1 cellular context compared by ENCODE assay signal in the genomic region with DNA sequence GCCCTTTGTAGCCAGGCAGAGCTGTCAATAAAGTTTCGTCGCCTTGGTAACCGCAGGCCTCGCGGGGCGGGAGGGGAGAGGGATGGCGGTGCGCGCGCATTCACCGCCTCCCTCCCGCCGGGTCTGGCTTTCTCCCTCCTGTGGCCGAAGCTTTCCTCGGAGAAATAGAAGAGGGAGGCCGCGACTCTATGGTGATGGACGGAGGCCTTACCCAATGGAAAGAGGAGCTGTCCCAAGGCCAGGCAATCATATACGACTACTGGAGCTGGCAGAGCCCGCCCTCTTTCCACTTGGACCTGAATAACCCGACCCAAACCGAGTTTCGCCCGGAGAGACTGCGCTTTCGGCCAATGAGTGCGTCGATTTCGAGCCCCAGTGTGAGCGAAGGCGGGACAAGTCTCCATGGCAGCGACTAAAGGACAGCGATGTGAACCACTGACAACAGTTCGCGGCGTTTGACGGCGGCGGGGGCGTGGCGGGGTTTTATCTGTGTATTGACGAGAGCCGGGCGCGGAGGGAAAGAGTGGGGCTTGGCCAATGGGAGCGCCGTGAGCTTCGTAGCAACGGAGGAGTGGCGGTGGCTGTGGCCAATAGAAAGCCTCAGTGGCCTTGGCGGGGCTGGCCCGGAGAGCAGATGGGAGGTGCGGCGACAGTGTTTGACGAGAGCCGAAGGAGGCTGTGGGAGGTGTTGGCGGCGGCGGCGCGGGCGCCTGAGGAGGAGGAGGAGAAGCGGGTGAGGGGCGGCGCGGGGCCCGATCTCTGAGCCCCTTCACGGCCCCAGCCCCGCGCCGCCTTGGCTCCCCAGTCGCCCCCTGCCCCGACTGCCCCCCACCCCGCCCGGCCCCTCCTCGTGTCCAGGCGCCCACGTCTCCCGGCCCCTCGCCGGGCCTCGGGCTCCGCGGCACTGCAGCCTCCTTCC.
TF ChIP-seq lines count a peak whose summit lies in the region.

Gene KMT5C (plus strand): TSS at position 652 of the 919 bp plus-strand sequence. CDS start 2,061 bp downstream, outside the sequence.

TF ChIP-seq in WTC11, 78 proteins besides CTCF, POLR2A, EP300 and RAD21 (continued from another document):
- TF ChIP-seq ZNF281 (CRISPR knock-in tag; IDR thresholded peaks at IDR 0.05), result no peak
- TF ChIP-seq GTF2I (CRISPR knock-in tag; conservative IDR thresholded peaks at IDR 0.05), result no peak
- no peak for TF ChIP-seq AFF4 (CRISPR knock-in tag; IDR thresholded peaks at IDR 0.05; ENCODE audit: borderline replicate concordance)
- no peak for TF ChIP-seq ATF1 (CRISPR knock-in tag; IDR thresholded peaks at IDR 0.05)
- TF ChIP-seq ZNF671 (CRISPR knock-in tag; IDR thresholded peaks at IDR 0.05), result no peak
- TF ChIP-seq, protein P1, sequence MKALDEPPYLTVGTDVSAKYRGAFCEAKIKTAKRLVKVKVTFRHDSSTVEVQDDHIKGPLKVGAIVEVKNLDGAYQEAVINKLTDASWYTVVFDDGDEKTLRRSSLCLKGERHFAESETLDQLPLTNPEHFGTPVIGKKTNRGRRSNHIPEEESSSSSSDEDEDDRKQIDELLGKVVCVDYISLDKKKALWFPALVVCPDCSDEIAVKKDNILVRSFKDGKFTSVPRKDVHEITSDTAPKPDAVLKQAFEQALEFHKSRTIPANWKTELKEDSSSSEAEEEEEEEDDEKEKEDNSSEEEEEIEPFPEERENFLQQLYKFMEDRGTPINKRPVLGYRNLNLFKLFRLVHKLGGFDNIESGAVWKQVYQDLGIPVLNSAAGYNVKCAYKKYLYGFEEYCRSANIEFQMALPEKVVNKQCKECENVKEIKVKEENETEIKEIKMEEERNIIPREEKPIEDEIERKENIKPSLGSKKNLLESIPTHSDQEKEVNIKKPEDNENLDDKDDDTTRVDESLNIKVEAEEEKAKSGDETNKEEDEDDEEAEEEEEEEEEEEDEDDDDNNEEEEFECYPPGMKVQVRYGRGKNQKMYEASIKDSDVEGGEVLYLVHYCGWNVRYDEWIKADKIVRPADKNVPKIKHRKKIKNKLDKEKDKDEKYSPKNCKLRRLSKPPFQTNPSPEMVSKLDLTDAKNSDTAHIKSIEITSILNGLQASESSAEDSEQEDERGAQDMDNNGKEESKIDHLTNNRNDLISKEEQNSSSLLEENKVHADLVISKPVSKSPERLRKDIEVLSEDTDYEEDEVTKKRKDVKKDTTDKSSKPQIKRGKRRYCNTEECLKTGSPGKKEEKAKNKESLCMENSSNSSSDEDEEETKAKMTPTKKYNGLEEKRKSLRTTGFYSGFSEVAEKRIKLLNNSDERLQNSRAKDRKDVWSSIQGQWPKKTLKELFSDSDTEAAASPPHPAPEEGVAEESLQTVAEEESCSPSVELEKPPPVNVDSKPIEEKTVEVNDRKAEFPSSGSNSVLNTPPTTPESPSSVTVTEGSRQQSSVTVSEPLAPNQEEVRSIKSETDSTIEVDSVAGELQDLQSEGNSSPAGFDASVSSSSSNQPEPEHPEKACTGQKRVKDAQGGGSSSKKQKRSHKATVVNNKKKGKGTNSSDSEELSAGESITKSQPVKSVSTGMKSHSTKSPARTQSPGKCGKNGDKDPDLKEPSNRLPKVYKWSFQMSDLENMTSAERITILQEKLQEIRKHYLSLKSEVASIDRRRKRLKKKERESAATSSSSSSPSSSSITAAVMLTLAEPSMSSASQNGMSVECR (CRISPR knock-in tag; IDR thresholded peaks at IDR 0.05; ENCODE audit: borderline replicate concordance), result peak; percentile 59; the same call in 1 of the 2 replicates
- TF ChIP-seq FOXK1 (CRISPR knock-in tag; IDR thresholded peaks at IDR 0.05), result peak; percentile 84
- TF ChIP-seq SMAD4 (CRISPR knock-in tag; IDR thresholded peaks at IDR 0.05), result no peak
- no peak for TF ChIP-seq EMX1 (CRISPR knock-in tag; IDR thresholded peaks at IDR 0.05)
- TF ChIP-seq CDX4 (CRISPR knock-in tag; IDR thresholded peaks at IDR 0.05; ENCODE audit: borderline replicate concordance), result no peak
- no peak for TF ChIP-seq PRRX2 (CRISPR knock-in tag; IDR thresholded peaks at IDR 0.05)
- TF ChIP-seq ZNF317 (CRISPR knock-in tag; IDR thresholded peaks at IDR 0.05; ENCODE audit: borderline replicate concordance, low read depth), result no peak
- TF ChIP-seq, protein P2, sequence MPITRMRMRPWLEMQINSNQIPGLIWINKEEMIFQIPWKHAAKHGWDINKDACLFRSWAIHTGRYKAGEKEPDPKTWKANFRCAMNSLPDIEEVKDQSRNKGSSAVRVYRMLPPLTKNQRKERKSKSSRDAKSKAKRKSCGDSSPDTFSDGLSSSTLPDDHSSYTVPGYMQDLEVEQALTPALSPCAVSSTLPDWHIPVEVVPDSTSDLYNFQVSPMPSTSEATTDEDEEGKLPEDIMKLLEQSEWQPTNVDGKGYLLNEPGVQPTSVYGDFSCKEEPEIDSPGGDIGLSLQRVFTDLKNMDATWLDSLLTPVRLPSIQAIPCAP (CRISPR knock-in tag; IDR thresholded peaks at IDR 0.05), result no peak
- TF ChIP-seq, protein P3, sequence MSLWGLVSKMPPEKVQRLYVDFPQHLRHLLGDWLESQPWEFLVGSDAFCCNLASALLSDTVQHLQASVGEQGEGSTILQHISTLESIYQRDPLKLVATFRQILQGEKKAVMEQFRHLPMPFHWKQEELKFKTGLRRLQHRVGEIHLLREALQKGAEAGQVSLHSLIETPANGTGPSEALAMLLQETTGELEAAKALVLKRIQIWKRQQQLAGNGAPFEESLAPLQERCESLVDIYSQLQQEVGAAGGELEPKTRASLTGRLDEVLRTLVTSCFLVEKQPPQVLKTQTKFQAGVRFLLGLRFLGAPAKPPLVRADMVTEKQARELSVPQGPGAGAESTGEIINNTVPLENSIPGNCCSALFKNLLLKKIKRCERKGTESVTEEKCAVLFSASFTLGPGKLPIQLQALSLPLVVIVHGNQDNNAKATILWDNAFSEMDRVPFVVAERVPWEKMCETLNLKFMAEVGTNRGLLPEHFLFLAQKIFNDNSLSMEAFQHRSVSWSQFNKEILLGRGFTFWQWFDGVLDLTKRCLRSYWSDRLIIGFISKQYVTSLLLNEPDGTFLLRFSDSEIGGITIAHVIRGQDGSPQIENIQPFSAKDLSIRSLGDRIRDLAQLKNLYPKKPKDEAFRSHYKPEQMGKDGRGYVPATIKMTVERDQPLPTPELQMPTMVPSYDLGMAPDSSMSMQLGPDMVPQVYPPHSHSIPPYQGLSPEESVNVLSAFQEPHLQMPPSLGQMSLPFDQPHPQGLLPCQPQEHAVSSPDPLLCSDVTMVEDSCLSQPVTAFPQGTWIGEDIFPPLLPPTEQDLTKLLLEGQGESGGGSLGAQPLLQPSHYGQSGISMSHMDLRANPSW (CRISPR knock-in tag; conservative IDR thresholded peaks at IDR 0.05; ENCODE audit: low read depth), result no peak
- no peak for TF ChIP-seq ZBTB21 (CRISPR knock-in tag; IDR thresholded peaks at IDR 0.05; ENCODE audit: borderline replicate concordance)
- TF ChIP-seq NFATC4 (CRISPR knock-in tag; IDR thresholded peaks at IDR 0.05), result no peak
- peak; percentile 97 for TF ChIP-seq NFYB (CRISPR knock-in tag; conservative IDR thresholded peaks at IDR 0.05; ENCODE audit: low read depth)
- TF ChIP-seq MAX (CRISPR knock-in tag; IDR thresholded peaks at IDR 0.05), result peak; percentile 35
TF ChIP-seq in WTC11: peak in this region for 8.
